ENCODE assay signal across 8 cellular contexts in the genomic region with DNA sequence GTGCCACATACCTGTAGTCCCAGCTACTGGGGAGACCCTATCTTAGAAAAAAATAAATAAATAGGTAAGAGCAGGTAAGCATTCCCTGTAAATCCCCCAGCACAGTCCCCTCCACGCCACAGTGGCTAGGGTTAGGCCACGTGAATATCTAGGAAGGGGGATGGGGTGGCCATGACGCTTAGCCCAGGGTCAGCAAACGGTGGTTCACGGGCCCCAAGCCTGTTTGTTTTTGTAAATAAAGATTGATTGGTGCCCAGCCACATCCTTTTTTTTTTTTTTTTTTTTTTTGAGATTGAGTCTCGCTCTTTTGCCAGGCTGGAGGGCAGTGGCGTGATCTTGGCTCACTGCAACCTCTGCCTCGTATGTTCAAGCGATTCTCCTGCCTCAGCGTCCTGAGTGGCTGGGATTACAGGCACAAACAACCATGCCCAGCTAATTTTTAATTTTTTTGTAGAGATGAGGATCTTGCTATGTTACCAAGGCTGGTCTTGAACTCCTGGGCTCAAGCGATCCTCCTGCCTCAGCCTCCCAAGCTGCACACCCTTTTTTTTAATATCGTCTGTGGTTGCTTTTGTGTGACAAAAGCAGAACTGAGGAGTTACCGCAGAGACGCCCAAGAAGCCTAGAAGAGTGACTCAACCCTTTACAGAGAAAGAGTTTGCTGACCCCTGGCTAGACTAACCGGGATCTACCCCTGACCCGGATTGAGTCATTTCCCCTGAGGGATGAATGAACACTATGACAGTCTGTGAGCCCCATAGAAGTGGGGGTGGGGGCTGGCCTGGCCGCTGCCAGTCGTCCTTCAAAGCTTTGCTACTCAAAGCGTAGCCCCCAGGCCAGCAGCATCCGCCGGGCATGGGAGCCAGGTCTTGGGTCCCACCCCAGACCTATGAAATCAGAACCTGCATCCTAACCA.
DNase-seq lines count a peak whose midpoint lies in the region; ATAC-seq and TF ChIP-seq lines count a peak whose summit lies in the region.

No MANE protein-coding gene starts in this region.

- no peaks in the 10 kb centered on the region for H3K27me3 ChIP-seq in HUES64 (ENCODE audit: insufficient read depth, low read length)

- H3K4me1 Mint-ChIP-seq in activated T-helper 17 cell treated with anti-CD3 and anti-CD28 coated beads, Interleukin-2, amount 50 U/mL, for 72 hours: peaks cover 17% of the 10 kb centered on the region

- H3K36me3 Mint-ChIP-seq in activated T-helper 17 cell treated with anti-CD3 and anti-CD28 coated beads, Interleukin-2, amount 50 U/mL, for 72 hours (ENCODE audit: low read depth): no peaks in the 10 kb centered on the region

- H3K27me3 Mint-ChIP-seq in activated T-helper 17 cell treated with anti-CD3 and anti-CD28 coated beads, Interleukin-2, amount 50 U/mL, for 72 hours: peaks cover 5% of the 10 kb centered on the region

- TF ChIP-seq CTCF in GM10266 (IDR thresholded peaks at IDR 0.05; ENCODE audit: control insufficient read depth, insufficient read depth, low read depth, missing control alignments): peak; percentile 39

- H3K4me3 Mint-ChIP-seq in activated T-helper 17 cell treated with anti-CD3 and anti-CD28 coated beads, Interleukin-2, amount 50 U/mL, for 72 hours: peak overlapping the region; percentile 20

- no peaks in the 10 kb centered on the region for H3K9me3 ChIP-seq in HUES64 (ENCODE audit: insufficient read depth, low read depth, low read length)

- H3K36me3 ChIP-seq in HUES64 (ENCODE audit: insufficient read depth, low read length): no peaks in the 10 kb centered on the region

- DNase-seq in GM10266 (ENCODE audit: extremely low spot score) (peak; percentile 79), iPS DF 19.7 (ENCODE audit: low read depth, low spot score) (peak; percentile 47), smooth muscle cell of the brain vasculature (ENCODE audit: low read depth, low spot score) (peak; percentile 73), amniotic stem cell (lab: John Stamatoyannopoulos, UW) (no peak), NCI-H2029 treated with DMSO at 0.1 percent for 48 hours (lab: John Stamatoyannopoulos, UW) (no peak)

- no peaks in the 10 kb centered on the region for H3K9me3 Mint-ChIP-seq in activated T-helper 17 cell treated with anti-CD3 and anti-CD28 coated beads, Interleukin-2, amount 50 U/mL, for 72 hours

- peak; percentile 99 for ATAC-seq in activated T-helper 17 cell treated with anti-CD3 and anti-CD28 coated beads, Interleukin-2, amount 50 U/mL, for 72 hours (replicated peaks)
- no peak for ATAC-seq in GM18861 (IDR thresholded peaks at IDR 0.05; ENCODE audit: unreplicated experiment)

- peak overlapping the region; percentile 51; the same call in 1 of the 2 replicates for H3K27ac ChIP-seq in HUES64 (ENCODE audit: low read depth, low read length)

- peaks cover 12% of the 10 kb centered on the region; the same call in 1 of the 2 replicates for H3K4me1 ChIP-seq in HUES64 (ENCODE audit: insufficient read depth, low read length)

- WGBS in HUES64: 62% methylated on average over 21 of the region's 21 CpGs

- H3K27ac Mint-ChIP-seq in activated T-helper 17 cell treated with anti-CD3 and anti-CD28 coated beads, Interleukin-2, amount 50 U/mL, for 72 hours: peak overlapping the region; percentile 61

- H3K4me3 ChIP-seq in HUES64 (ENCODE audit: low read length): no peak overlapping the region

- H3K9ac ChIP-seq in HUES64 (ENCODE audit: low read depth, low read length): no peak overlapping the region; the same call in 1 of the 2 replicates

Comparison
In these comparisons a context has a peak if more than half of its experiments do, and no peak if none do; other contexts are left out.
1. DNase-seq: peak in GM10266 (single experiment), iPS DF 19.7 (single experiment) and smooth muscle cell of the brain vasculature (single experiment); none in amniotic stem cell (single experiment) and NCI-H2029 treated with DMSO at 0.1 percent for 48 hours (single experiment).